ENCODE assay signal across 8 cellular contexts in the genomic region with DNA sequence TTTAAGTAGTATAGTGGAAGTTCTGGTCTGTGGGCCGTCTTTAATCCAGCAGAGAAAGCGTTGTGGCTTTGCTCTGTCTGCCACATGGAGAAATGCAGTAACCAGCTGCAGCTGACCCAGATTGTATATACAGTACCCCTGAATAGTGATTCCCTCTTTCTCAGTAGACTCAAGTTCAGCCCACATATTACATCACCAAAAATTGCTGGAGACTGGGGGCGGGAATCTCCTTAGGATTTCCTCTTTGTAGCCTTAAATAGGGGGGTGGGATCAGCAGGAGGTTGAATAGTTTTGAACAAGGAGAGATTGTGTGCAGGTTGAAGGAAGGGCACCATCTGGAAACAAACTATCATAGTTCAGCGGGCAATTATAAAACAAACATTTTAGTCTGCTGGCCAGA. TPM values are rescaled to one million over a fixed set of nuclear protein-coding genes. Genes with fewer than 3 reads are reported as not detected.
A peak's percentile ranks its signal among the peaks of the same experiment; 100 is the strongest.
DNase-seq lines count a peak whose midpoint lies in the region; ATAC-seq and TF ChIP-seq lines count a peak whose summit lies in the region.

A gene with protein sequence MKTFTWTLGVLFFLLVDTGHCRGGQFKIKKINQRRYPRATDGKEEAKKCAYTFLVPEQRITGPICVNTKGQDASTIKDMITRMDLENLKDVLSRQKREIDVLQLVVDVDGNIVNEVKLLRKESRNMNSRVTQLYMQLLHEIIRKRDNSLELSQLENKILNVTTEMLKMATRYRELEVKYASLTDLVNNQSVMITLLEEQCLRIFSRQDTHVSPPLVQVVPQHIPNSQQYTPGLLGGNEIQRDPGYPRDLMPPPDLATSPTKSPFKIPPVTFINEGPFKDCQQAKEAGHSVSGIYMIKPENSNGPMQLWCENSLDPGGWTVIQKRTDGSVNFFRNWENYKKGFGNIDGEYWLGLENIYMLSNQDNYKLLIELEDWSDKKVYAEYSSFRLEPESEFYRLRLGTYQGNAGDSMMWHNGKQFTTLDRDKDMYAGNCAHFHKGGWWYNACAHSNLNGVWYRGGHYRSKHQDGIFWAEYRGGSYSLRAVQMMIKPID (minus strand): TSS at position 134 of the 400 bp plus-strand sequence. CDS start 5,301 bp downstream, outside the sequence.

- H3K9me3 Mint-ChIP-seq in HFFc6 = no peaks in the 10 kb centered on the region

- ATAC-seq in right lobe of liver = peak; percentile 4 to 50 (median 38)
- no peak for ATAC-seq in GM21423 (IDR thresholded peaks at IDR 0.05; ENCODE audit: unreplicated experiment)
- no peak for ATAC-seq in HG02798 (IDR thresholded peaks at IDR 0.05; ENCODE audit: poor library complexity, unreplicated experiment)
- no peak for ATAC-seq in HG03139 (IDR thresholded peaks at IDR 0.05; ENCODE audit: unreplicated experiment)
- ATAC-seq in GM18517 (IDR thresholded peaks at IDR 0.05; ENCODE audit: unreplicated experiment) = no peak

- H3K9me3 ChIP-seq in right lobe of liver = no peaks in the 10 kb centered on the region
- no peaks in the 10 kb centered on the region for H3K9me3 ChIP-seq in spleen

- DNase-seq in HFFc6 (no peak), dermis blood vessel endothelial cell (peak; percentile 42), right lobe of liver (no peak), spleen (no peak)

- peaks cover 4% of the 10 kb centered on the region; the same call in 1 of the 2 replicates for H3K36me3 Mint-ChIP-seq in HFFc6 (ENCODE audit: low read depth)

- intact Hi-C loops in right lobe of liver (cut with DNase I) = no loop called here
- intact Hi-C loops in spleen (cut with DNase I; ENCODE audit: low total_unique reads) = no loop called here

- H3K27me3 Mint-ChIP-seq in HFFc6 (ENCODE audit: insufficient read depth) = peaks cover 3% of the 10 kb centered on the region

- peak within 1 kb of the TSS; percentile 24; the same call in 1 of the 2 replicates for H3K4me3 Mint-ChIP-seq in HFFc6

- H3K36me3 ChIP-seq in right lobe of liver (no peaks in the 10 kb centered on the region), spleen (peaks cover 0 to 30% (median 0%) of the 10 kb centered on the region in 6 donors)

- H3K4me3 ChIP-seq in right lobe of liver = peak within 1 kb of the TSS in 2 of 3 donors; percentile 17 to 41
- H3K4me3 ChIP-seq in spleen = peak within 1 kb of the TSS in 5 of 8 donors; percentile 4 to 52 (median 12)

- H3K27me3 ChIP-seq in right lobe of liver (no peaks in the 10 kb centered on the region), spleen (replicated peaks in 1 of 7) (no peaks in the 10 kb centered on the region)

- TF ChIP-seq POLR2A in right lobe of liver (IDR thresholded peaks at IDR 0.05) (no peak), spleen (IDR thresholded peaks at IDR 0.05) (no peak)

- TF ChIP-seq CTCF in HFFc6 (IDR thresholded peaks at IDR 0.05) = no peak
- no peak for TF ChIP-seq CTCF in right lobe of liver (IDR thresholded peaks at IDR 0.05)
- TF ChIP-seq CTCF in spleen (IDR thresholded peaks at IDR 0.05 in 8 of 11, conservative IDR thresholded peaks at IDR 0.05 in 3 of 11) = no peak

- H3K27ac Mint-ChIP-seq in HFFc6 = peak within 1 kb of the TSS; percentile 55

- peaks cover 0 to 22% (median 10%) of the 10 kb centered on the region in 4 donors for H3K4me1 ChIP-seq in right lobe of liver
- peaks cover 6 to 48% (median 25%) of the 10 kb centered on the region in 6 donors for H3K4me1 ChIP-seq in spleen

- peaks cover 63% of the 10 kb centered on the region for H3K4me1 Mint-ChIP-seq in HFFc6 (ENCODE audit: low read depth)

- WGBS in right lobe of liver (ENCODE audit: insufficient coverage, low coverage, low lambda C conversion rate, missing lambda C conversion rate) = 19% methylated on average over 4 of the region's 4 CpGs
- WGBS in spleen, 5 donors = 62 to 80% (median 68%) methylated on average over 4 of the region's 4 CpGs

- H3K27ac ChIP-seq in right lobe of liver = peak within 1 kb of the TSS; percentile 30 to 87 (median 69)
- peak within 1 kb of the TSS; percentile 31 to 80 (median 66) for H3K27ac ChIP-seq in spleen

RNA-seq across cellular contexts. Expression of the gene that starts here (rescaled TPM):
- total RNA-seq in HFFc6 (2021; fragmentation: NEBNext Ultra II Directional; extraction: Animal tissue kit (Norgen Biotek cat#: 25700)) = not detected
- not detected in 2 replicates for total RNA-seq in dermis blood vessel endothelial cell
- 10 to 100 TPM in 1 of 6 experiments, 1 to 10 TPM in 5; 1.2 to 10.0 (median 3.8) TPM for total RNA-seq in right lobe of liver
- 10 to 100 TPM in 4 of 7 donors, 1 to 10 TPM in 3; 3.3 to 27.0 (median 15.6) TPM for total RNA-seq in spleen
- 1 to 10 TPM; 1.4 to 3.5 (median 2.9) TPM for polyA plus RNA-seq in spleen

Comparison
In these comparisons a context has a peak if more than half of its experiments do, and no peak if none do; other contexts are left out.
1. Peak in DNase-seq in dermis blood vessel endothelial cell; RNA of the gene not detected or under 1 TPM.
2. ATAC-seq: peak in right lobe of liver (4 of 4); none in GM21423 (single experiment), HG02798 (single experiment), HG03139 (single experiment) and GM18517 (single experiment).